In the genomic region with DNA sequence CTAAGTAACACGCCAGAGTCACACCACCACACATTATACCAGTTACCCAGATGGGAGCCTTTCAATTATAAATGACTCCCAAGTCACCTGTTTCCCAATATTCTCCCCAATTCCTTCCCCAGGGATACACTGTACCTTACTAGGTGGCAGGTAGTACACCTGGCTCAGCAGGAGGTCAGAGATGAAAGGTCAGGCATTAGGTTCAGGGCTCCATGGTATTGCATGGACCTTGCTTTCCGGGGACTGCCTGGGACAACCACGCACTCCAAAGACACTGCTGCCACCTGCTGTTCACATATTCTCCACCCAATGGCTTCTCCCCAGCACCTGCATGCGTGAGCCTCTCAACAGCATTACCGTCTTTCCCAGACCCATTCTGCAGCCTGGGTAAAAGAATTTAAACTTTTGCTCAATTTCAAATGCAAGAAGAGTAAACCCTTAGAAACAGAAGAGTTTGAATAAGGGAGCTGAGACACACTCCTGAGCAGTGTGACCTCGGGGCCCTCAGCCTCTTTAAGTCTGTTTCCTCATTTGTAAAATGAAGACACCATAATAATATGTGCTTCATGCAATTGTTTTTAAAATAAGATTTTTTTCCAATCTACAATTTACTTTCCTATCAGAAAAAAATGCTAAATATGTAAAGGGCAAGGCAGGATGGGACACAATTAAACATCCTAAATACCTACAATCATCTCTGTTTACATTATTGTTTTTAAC, we compare ENCODE assay signal across 8 cellular contexts. TPM values are rescaled to one million over a fixed set of nuclear protein-coding genes. Genes with fewer than 3 reads are reported as not detected.
DNase-seq lines count a peak whose midpoint lies in the region; ATAC-seq, FAIRE-seq and TF ChIP-seq lines count a peak whose summit lies in the region.

No MANE protein-coding gene starts in this region.

- H4K20me1 ChIP-seq in keratinocyte (ENCODE audit: control insufficient read depth, extremely low read depth, insufficient read depth, low read length): no peaks in the 10 kb centered on the region

- ATAC-seq in HG03135 (IDR thresholded peaks at IDR 0.05; ENCODE audit: unreplicated experiment): no peak

- dilution Hi-C loops in keratinocyte (cut with MboI; ENCODE audit: extremely low pct_ligation_motif_present, low sequenced_read_pairs): no loop called here

- TF ChIP-seq CTCF in BE2C (IDR thresholded peaks at IDR 0.05; ENCODE audit: low read depth, low read length): peak; percentile 97
- peak; percentile 95 for TF ChIP-seq CTCF in WERI-Rb-1 (IDR thresholded peaks at IDR 0.05; ENCODE audit: low read depth, low read length)
- peak; percentile 88 to 98 (median 95) for TF ChIP-seq CTCF in keratinocyte (optimal IDR thresholded peaks at IDR 0.05 in 1 of 3, IDR thresholded peaks at IDR 0.05 in 1 of 3, conservative IDR thresholded peaks at IDR 0.05 in 1 of 3; ENCODE audit: extremely low read depth in 1 of 3, insufficient read depth in 2 of 3, low read length in 3 of 3)

- H3K9ac ChIP-seq in keratinocyte (ENCODE audit: control insufficient read depth, extremely low read depth, insufficient read depth, low read length): no peak overlapping the region

- H3K9me1 ChIP-seq in keratinocyte (ENCODE audit: control insufficient read depth, extremely low read depth, insufficient read depth, low read length): no peaks in the 10 kb centered on the region

- H3K9me3 ChIP-seq in BE2C (no peaks in the 10 kb centered on the region), WERI-Rb-1 (ENCODE audit: severe bottlenecking) (no peaks in the 10 kb centered on the region), keratinocyte (ENCODE audit: control insufficient read depth, low read depth, low read length) (no peaks in the 10 kb centered on the region)

- H3K4me3 ChIP-seq in BE2C (ENCODE audit: low read depth, low read length) (no peak overlapping the region), WERI-Rb-1 (ENCODE audit: low read depth, low read length) (no peak overlapping the region), keratinocyte (ENCODE audit: control insufficient read depth in 2 of 3, extremely low read depth in 1 of 3, insufficient read depth in 2 of 3, low read depth in 1 of 3, low read length in 3 of 3) (no peak overlapping the region)

- no peaks in the 10 kb centered on the region for H3K27me3 ChIP-seq in BE2C
- H3K27me3 ChIP-seq in WERI-Rb-1 (ENCODE audit: insufficient read depth, low read depth, severe bottlenecking): no peaks in the 10 kb centered on the region
- H3K27me3 ChIP-seq in keratinocyte (ENCODE audit: control insufficient read depth, extremely low read depth, insufficient read depth, low read length): no peaks in the 10 kb centered on the region

- H3K4me1 ChIP-seq in BE2C (peaks cover 17% of the 10 kb centered on the region), keratinocyte (ENCODE audit: control insufficient read depth, extremely low read depth, insufficient read depth, low read length) (peaks cover 3% of the 10 kb centered on the region)

- no peaks in the 10 kb centered on the region for H3K36me3 ChIP-seq in BE2C
- no peaks in the 10 kb centered on the region for H3K36me3 ChIP-seq in WERI-Rb-1
- H3K36me3 ChIP-seq in keratinocyte (ENCODE audit: control insufficient read depth in 2 of 2, extremely low read depth in 1 of 2, insufficient read depth in 2 of 2, low read length in 2 of 2): no peaks in the 10 kb centered on the region

- H2AFZ ChIP-seq in keratinocyte (ENCODE audit: control insufficient read depth, low read length): no peak overlapping the region

- H3K27ac ChIP-seq in WERI-Rb-1: no peak overlapping the region
- no peak overlapping the region for H3K27ac ChIP-seq in keratinocyte (ENCODE audit: control insufficient read depth, insufficient read depth, low read length)

- H3K4me2 ChIP-seq in keratinocyte (ENCODE audit: control insufficient read depth, extremely low read depth, insufficient read depth, low read depth, low read length): no peak overlapping the region

- in situ Hi-C loops in T47D (cut with HindIII; ENCODE audit: low pct_unique_long_range_greater_than_20kb, low sequenced_read_pairs): no loop called here

- DNase-seq in BE2C (peak; percentile 84), H4 (ENCODE audit: low spot score) (peak; percentile 78), NCI-H2227 (lab: John Stamatoyannopoulos, UW; ENCODE audit: unreplicated experiment) (peak; percentile 73), WERI-Rb-1 (peak; percentile 84), T47D (ENCODE audit: low read depth in 1 of 2, low spot score in 1 of 2) (peak; percentile 63 to 82), keratinocyte (ENCODE audit: low read depth, low spot score) (peak; percentile 25)
- DNase-seq in stimulated activated CD4-positive, alpha-beta T cell treated with anti-CD3 and anti-CD28 coated beads, Interleukin-1b, Interleukin-23, amount 100 ng/mL, for 48 hours: peak; percentile 62

- FAIRE-seq in keratinocyte (lab: Jason Lieb, UNC): peak; percentile 82

- H3K79me2 ChIP-seq in keratinocyte (ENCODE audit: control insufficient read depth, insufficient read depth, low read length): no peaks in the 10 kb centered on the region

RNA-seq across cellular contexts. Expression of a gene that starts 28.0 kb away (rescaled TPM):
- 6.9 TPM for polyA plus RNA-seq in BE2C (2012; ENCODE audit: insufficient read depth, insufficient read length, low read depth)
- 25.0 and 34.3 TPM in 2 replicates for total RNA-seq in H4 (2014; rRNA removed; shearing (Covaris generic))
- polyA plus RNA-seq in keratinocyte: 17.4 to 27.4 TPM (median 19.1 TPM) in 3 replicates
- 65.0 TPM for polyA plus RNA-seq in keratinocyte (2011; ENCODE audit: low read depth)
- 17.6 and 25.8 TPM in 2 replicates for polyA plus RNA-seq in keratinocyte (2011; cell fraction: cytosol; rRNA removed)
- polyA plus RNA-seq in keratinocyte (2011; cell fraction: nucleus; rRNA removed): 19.3 and 27.2 TPM in 2 replicates
- 18.3 and 27.6 TPM in 2 replicates for polyA plus RNA-seq in keratinocyte (2012; ENCODE audit: low replicate concordance)
- polyA minus RNA-seq in keratinocyte: 0.49 to 7.8 TPM (median 7.1 TPM) in 3 replicates
- polyA minus RNA-seq in keratinocyte (2011; cell fraction: cytosol; rRNA and poly(A)+ RNA removed): 8.4 TPM
- polyA minus RNA-seq in keratinocyte (2011; cell fraction: nucleus; rRNA and poly(A)+ RNA removed): 6.8 and 13.0 TPM in 2 replicates

RNA-seq across cellular contexts. Expression of a gene that starts 51.1 kb away (rescaled TPM):
- polyA plus RNA-seq in BE2C (2012; ENCODE audit: insufficient read depth, insufficient read length, low read depth): 148 TPM
- total RNA-seq in H4 (2014; rRNA removed; shearing (Covaris generic)): 375 and 436 TPM in 2 replicates
- polyA plus RNA-seq in keratinocyte: 348 to 381 TPM (median 370 TPM) in 3 replicates
- polyA plus RNA-seq in keratinocyte (2011; ENCODE audit: low read depth): 470 TPM
- 448 and 582 TPM in 2 replicates for polyA plus RNA-seq in keratinocyte (2011; cell fraction: cytosol; rRNA removed)
- polyA plus RNA-seq in keratinocyte (2011; cell fraction: nucleus; rRNA removed): 562 and 605 TPM in 2 replicates
- polyA plus RNA-seq in keratinocyte (2012; ENCODE audit: low replicate concordance): 162 and 249 TPM in 2 replicates
- 94.6 to 233 TPM (median 200 TPM) in 3 replicates for polyA minus RNA-seq in keratinocyte
- polyA minus RNA-seq in keratinocyte (2011; cell fraction: cytosol; rRNA and poly(A)+ RNA removed): 239 TPM
- polyA minus RNA-seq in keratinocyte (2011; cell fraction: nucleus; rRNA and poly(A)+ RNA removed): 234 and 444 TPM in 2 replicates

Comparison
In these comparisons a context has a peak if more than half of its experiments do, and no peak if none do; other contexts are left out.
1. DNase-seq: peak in every context shown above with its lines; median percentile 84 in BE2C; 84 in WERI-Rb-1; 78 in H4; 73 in NCI-H2227; 72 in T47D; 62 in stimulated activated CD4-positive, alpha-beta T cell treated with anti-CD3 and anti-CD28 coated beads, Interleukin-1b, Interleukin-23, amount 100 ng/mL, for 48 hours; 25 in keratinocyte.